In the genomic region with DNA sequence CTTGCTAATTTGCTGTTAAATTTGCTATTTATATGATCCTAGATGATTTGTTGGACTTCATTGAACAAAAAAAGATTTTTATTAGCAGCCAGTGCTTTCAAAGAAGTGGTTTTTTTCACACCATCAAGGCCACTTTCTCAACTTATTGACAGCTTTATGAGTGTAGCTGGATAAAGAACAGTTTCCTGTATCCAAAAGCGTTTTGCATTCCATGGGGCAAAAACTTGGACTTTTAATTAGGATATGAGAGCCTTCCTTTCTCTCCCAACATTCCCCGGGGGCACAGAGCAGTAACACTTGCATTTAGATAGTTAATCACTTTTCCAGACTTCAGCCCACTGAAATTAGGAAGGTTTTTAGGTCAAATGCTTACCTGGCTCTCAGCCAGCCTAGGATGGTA, we compare ENCODE assay signal across 33 cellular contexts.
"Had no signal": no experiment of that assay in that cellular context is flagged by ENCODE, and none has a peak within 500 bp of the region (broad histone marks: within the 10 kb centered on the region; RNA-seq: fewer than 3 reads in every experiment).

No MANE protein-coding gene starts in this region.

- H3K27me3 Mint-ChIP-seq: activated CD4-positive, alpha-beta T cell treated with anti-CD3 and anti-CD28 coated beads for 36 hours; activated CD4-positive, alpha-beta T cell treated with anti-CD3 and anti-CD28 coated beads, Interleukin-2, amount 10 ng/mL, durations not matched to agents 24 days and 14 days; activated CD8-positive, alpha-beta memory T cell treated with anti-CD3 and anti-CD28 coated beads, Interleukin-2, amount 10 ng/mL, durations not matched to agents 7 days and 5 days; activated naive CD4-positive, alpha-beta T cell treated with anti-CD3 and anti-CD28 coated beads, Interleukin-2, amount 50 U/mL, for 24 hours; activated naive CD8-positive, alpha-beta T cell treated with anti-CD3 and anti-CD28 coated beads for 36 hours; activated naive CD8-positive, alpha-beta T cell treated with anti-CD3 and anti-CD28 coated beads, Interleukin-2, amount 50 U/mL, for 24 hours; T-helper 17 cell had no signal

- DNase-seq: activated CD4-positive, alpha-beta memory T cell treated with anti-CD3 and anti-CD28 coated beads for 36 hours; activated CD4-positive, alpha-beta T cell treated with anti-CD3 and anti-CD28 coated beads for 36 hours; activated CD4-positive, alpha-beta T cell treated with anti-CD3 and anti-CD28 coated beads, Interleukin-2, amount 10 ng/mL, durations not matched to agents 24 days and 14 days; activated CD4-positive, CD25-positive, alpha-beta regulatory T cell; activated CD4-positive, CD25-positive, alpha-beta regulatory T cell treated with anti-CD3 and anti-CD28 coated beads, Interleukin-2, amount 50 U/mL, for 72 hours; activated CD8-positive, alpha-beta memory T cell treated with anti-CD3 and anti-CD28 coated beads, Interleukin-2, amount 10 ng/mL, durations not matched to agents 7 days and 5 days; activated CD8-positive, alpha-beta memory T cell treated with anti-CD3 and anti-CD28 coated beads, Interleukin-2, amount 50 U/mL, for 4 hours; activated CD8-positive, alpha-beta T cell treated with anti-CD3 and anti-CD28 coated beads, Interleukin-2, amount 10 ng/mL, durations not matched to agents 7 days and 5 days; activated effector memory CD4-positive, alpha-beta T cell treated with anti-CD3 and anti-CD28 coated beads, Interleukin-2, amount 50 U/mL, for 16 hours; activated naive CD4-positive, alpha-beta T cell treated with anti-CD3 and anti-CD28 coated beads for 36 hours; activated naive CD8-positive, alpha-beta T cell treated with anti-CD3 and anti-CD28 coated beads for 36 hours; activated naive CD8-positive, alpha-beta T cell treated with anti-CD3 and anti-CD28 coated beads, Interleukin-2, amount 50 U/mL, for 24 hours; activated T-cell treated with anti-CD3 and anti-CD28 coated beads, Interleukin-2, amount 50 U/mL, for 1 hour; activated T-cell treated with anti-CD3 and anti-CD28 coated beads, Interleukin-2, amount 50 U/mL, for 48 hours; adrenal gland; central memory CD4-positive, alpha-beta T cell; cerebellar nuclear complex; colonic mucosa; effector CD8-positive, alpha-beta T cell; esophagus squamous epithelium; head of caudate nucleus; T-helper 1 cell; T-helper 17 cell; T1000; WERI-Rb-1 had no signal

- FAIRE-seq: endometrium, endothelial cell of umbilical vein, frontal cortex had no signal

- ATAC-seq: activated CD4-positive, alpha-beta T cell treated with anti-CD3 and anti-CD28 coated beads for 36 hours; activated CD8-positive, alpha-beta memory T cell treated with anti-CD3 and anti-CD28 coated beads, Interleukin-2, amount 10 ng/mL, durations not matched to agents 7 days and 5 days; activated CD8-positive, alpha-beta T cell treated with anti-CD3 and anti-CD28 coated beads, Interleukin-2, amount 10 ng/mL, durations not matched to agents 7 days and 5 days; activated naive CD8-positive, alpha-beta T cell treated with anti-CD3 and anti-CD28 coated beads, Interleukin-2, amount 50 U/mL, for 24 hours; T-helper 17 cell had no signal

- H3K4me1 Mint-ChIP-seq: activated CD4-positive, alpha-beta T cell treated with anti-CD3 and anti-CD28 coated beads for 36 hours; activated CD4-positive, alpha-beta T cell treated with anti-CD3 and anti-CD28 coated beads, Interleukin-2, amount 10 ng/mL, durations not matched to agents 24 days and 14 days; activated CD8-positive, alpha-beta memory T cell treated with anti-CD3 and anti-CD28 coated beads, Interleukin-2, amount 10 ng/mL, durations not matched to agents 7 days and 5 days; activated naive CD4-positive, alpha-beta T cell treated with anti-CD3 and anti-CD28 coated beads, Interleukin-2, amount 50 U/mL, for 24 hours; activated naive CD8-positive, alpha-beta T cell treated with anti-CD3 and anti-CD28 coated beads for 36 hours; activated naive CD8-positive, alpha-beta T cell treated with anti-CD3 and anti-CD28 coated beads, Interleukin-2, amount 50 U/mL, for 24 hours; brain; T-helper 17 cell had no signal

- H3K4me3 Mint-ChIP-seq: activated CD4-positive, alpha-beta memory T cell treated with anti-CD3 and anti-CD28 coated beads for 36 hours; activated CD4-positive, alpha-beta T cell treated with anti-CD3 and anti-CD28 coated beads for 36 hours; activated CD4-positive, alpha-beta T cell treated with anti-CD3 and anti-CD28 coated beads, Interleukin-2, amount 10 ng/mL, durations not matched to agents 24 days and 14 days; activated CD8-positive, alpha-beta memory T cell treated with anti-CD3 and anti-CD28 coated beads, Interleukin-2, amount 10 ng/mL, durations not matched to agents 7 days and 5 days; activated CD8-positive, alpha-beta T cell treated with anti-CD3 and anti-CD28 coated beads, Interleukin-2, amount 10 ng/mL, durations not matched to agents 7 days and 5 days; activated naive CD4-positive, alpha-beta T cell treated with anti-CD3 and anti-CD28 coated beads for 36 hours; activated naive CD4-positive, alpha-beta T cell treated with anti-CD3 and anti-CD28 coated beads, Interleukin-2, amount 50 U/mL, for 24 hours; activated naive CD8-positive, alpha-beta T cell treated with anti-CD3 and anti-CD28 coated beads for 36 hours; activated naive CD8-positive, alpha-beta T cell treated with anti-CD3 and anti-CD28 coated beads, Interleukin-2, amount 50 U/mL, for 24 hours; activated T-helper 1 cell treated with anti-CD3 and anti-CD28 coated beads, Interleukin-12 subunit alpha, Interleukin-12 subunit beta, Interleukin-2, Interleukin-4 antibody, amounts not matched to agents 30 ng/mL and 10 ng/mL and 1 ng/mL, durations not matched to agents 14 hours and 24 hours and 36 hours; brain; T-helper 17 cell; T-helper 2 cell treated with Interferon-gamma antibody and Interleukin-4, amounts not matched to agents 5 μg/mL and 100 μg/mL, for 36 hours had no signal

- H3K9me3 Mint-ChIP-seq: activated CD4-positive, alpha-beta T cell treated with anti-CD3 and anti-CD28 coated beads, Interleukin-2, amount 10 ng/mL, durations not matched to agents 24 days and 14 days; activated T-helper 1 cell treated with anti-CD3 and anti-CD28 coated beads, Interleukin-12 subunit alpha, Interleukin-12 subunit beta, Interleukin-2, Interleukin-4 antibody, amounts not matched to agents 30 ng/mL and 10 ng/mL and 1 ng/mL, durations not matched to agents 14 hours and 24 hours and 36 hours; activated T-helper 2 cell treated with anti-CD3 and anti-CD28 coated beads, Interferon-gamma antibody, Interleukin-2, Interleukin-4, amounts not matched to agents 10 μg/mL and 5 μg/mL and 100 μg/mL, durations not matched to agents 14 hours and 24 hours and 36 hours had no signal

- H3K27ac Mint-ChIP-seq: activated CD4-positive, alpha-beta memory T cell treated with anti-CD3 and anti-CD28 coated beads for 36 hours; activated CD4-positive, alpha-beta T cell treated with anti-CD3 and anti-CD28 coated beads for 36 hours; activated CD4-positive, alpha-beta T cell treated with anti-CD3 and anti-CD28 coated beads, Interleukin-2, amount 10 ng/mL, durations not matched to agents 24 days and 14 days; activated CD8-positive, alpha-beta memory T cell treated with anti-CD3 and anti-CD28 coated beads, Interleukin-2, amount 10 ng/mL, durations not matched to agents 7 days and 5 days; activated CD8-positive, alpha-beta T cell treated with anti-CD3 and anti-CD28 coated beads, Interleukin-2, amount 10 ng/mL, durations not matched to agents 7 days and 5 days; activated naive CD4-positive, alpha-beta T cell treated with anti-CD3 and anti-CD28 coated beads for 36 hours; activated naive CD4-positive, alpha-beta T cell treated with anti-CD3 and anti-CD28 coated beads, Interleukin-2, amount 50 U/mL, for 24 hours; activated naive CD8-positive, alpha-beta T cell treated with anti-CD3 and anti-CD28 coated beads for 36 hours; activated naive CD8-positive, alpha-beta T cell treated with anti-CD3 and anti-CD28 coated beads, Interleukin-2, amount 50 U/mL, for 24 hours; activated T-helper 1 cell treated with anti-CD3 and anti-CD28 coated beads, Interleukin-12 subunit alpha, Interleukin-12 subunit beta, Interleukin-2, Interleukin-4 antibody, amounts not matched to agents 30 ng/mL and 10 ng/mL and 1 ng/mL, durations not matched to agents 14 hours and 24 hours and 36 hours; activated T-helper 2 cell treated with anti-CD3 and anti-CD28 coated beads, Interferon-gamma antibody, Interleukin-2, Interleukin-4, amounts not matched to agents 10 μg/mL and 5 μg/mL and 100 μg/mL, durations not matched to agents 14 hours and 24 hours and 36 hours; brain; T-helper 17 cell; T-helper 2 cell treated with Interferon-gamma antibody and Interleukin-4, amounts not matched to agents 5 μg/mL and 100 μg/mL, for 36 hours had no signal

- H3K36me3 Mint-ChIP-seq: activated CD4-positive, alpha-beta memory T cell treated with anti-CD3 and anti-CD28 coated beads for 36 hours; activated CD8-positive, alpha-beta memory T cell treated with anti-CD3 and anti-CD28 coated beads, Interleukin-2, amount 10 ng/mL, durations not matched to agents 7 days and 5 days; activated naive CD4-positive, alpha-beta T cell treated with anti-CD3 and anti-CD28 coated beads, Interleukin-2, amount 50 U/mL, for 24 hours; activated naive CD8-positive, alpha-beta T cell treated with anti-CD3 and anti-CD28 coated beads for 36 hours; brain had no signal
